ENCODE assay signal across 8 cellular contexts in the genomic region with DNA sequence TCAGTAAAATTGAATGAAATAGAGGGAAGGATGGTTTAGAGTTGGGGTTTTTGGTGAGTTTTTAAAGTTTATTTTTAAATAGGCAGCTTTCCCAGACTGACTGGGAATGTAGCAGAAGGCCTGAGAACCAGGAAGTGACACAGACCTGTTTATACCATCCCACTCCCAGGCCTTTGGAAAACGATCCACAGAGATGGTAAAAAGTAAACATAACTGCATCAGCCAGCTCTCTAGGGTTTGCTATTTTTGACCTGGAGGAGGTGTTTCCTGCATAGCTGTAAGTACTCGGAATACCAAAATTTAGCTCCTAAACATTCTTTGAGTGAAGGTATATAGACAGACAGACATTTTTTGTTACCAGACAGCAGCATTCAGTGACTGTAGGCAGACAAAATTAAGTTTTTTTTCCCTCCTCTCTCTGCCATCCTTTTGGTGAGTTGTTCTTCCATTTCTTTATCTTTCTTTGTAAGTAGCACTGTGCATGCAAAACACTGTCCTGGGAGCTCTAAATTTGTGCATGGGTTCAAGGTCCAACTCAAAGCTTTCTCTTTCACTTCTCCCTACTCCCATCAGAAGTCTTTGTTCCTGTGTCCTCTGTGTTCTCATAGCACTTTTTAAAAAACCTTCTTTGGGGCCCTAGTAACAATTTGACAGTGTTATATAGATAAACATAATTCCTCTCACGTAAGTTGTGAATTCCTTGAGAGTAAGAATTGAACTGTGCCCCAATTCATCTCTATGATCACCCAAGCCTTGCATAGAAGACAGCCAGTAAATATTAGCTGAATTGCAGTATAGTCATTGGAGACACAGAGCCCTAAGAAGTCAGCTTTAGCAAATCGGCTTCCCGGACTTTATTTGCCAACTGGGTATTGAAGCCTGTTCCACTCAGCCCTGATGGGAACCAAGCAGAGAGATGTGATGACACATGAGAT. TPM values are rescaled to one million over a fixed set of nuclear protein-coding genes. Genes with fewer than 3 reads are reported as not detected.
DNase-seq lines count a peak whose midpoint lies in the region; ATAC-seq and TF ChIP-seq lines count a peak whose summit lies in the region.

No MANE protein-coding gene starts in this region.

- no TSS peak for BruUV-seq in Caco-2 (replicated peaks; lab: Mats Ljungman, UMichigan)

- H3K36me3 Mint-ChIP-seq in Caco-2 (ENCODE audit: insufficient read depth, unreplicated experiment): no peaks in the 10 kb centered on the region

- H3K4me1 ChIP-seq in Caco-2 (peaks cover 71% of the 10 kb centered on the region), parathyroid adenoma (peaks cover 18% of the 10 kb centered on the region)

- intact Hi-C loops in Caco-2 (cut with micrococcal nuclease; ENCODE audit: unreplicated experiment): loop anchor here (2.0 kb wide), 1 partner anchor 16 kb away; no protein-coding TSS in a partner anchor

- no peaks in the 10 kb centered on the region for H3K27me3 ChIP-seq in Caco-2 (replicated peaks; ENCODE audit: control insufficient read depth, insufficient read depth, low read length)
- H3K27me3 ChIP-seq in parathyroid adenoma (ENCODE audit: control insufficient read depth, insufficient read depth, low read length): no peaks in the 10 kb centered on the region

- H3K27ac Mint-ChIP-seq in Caco-2 (ENCODE audit: unreplicated experiment): peak overlapping the region; percentile 64

- POLR2A ChIA-PET in Caco-2 (lab: Charles Lee): interaction anchor here (0.6 kb wide), 1 partner anchor 1045 kb away, joined by 4 read pairs; no protein-coding TSS in a partner anchor

- H3K79me2 ChIP-seq in parathyroid adenoma: peaks cover 61% of the 10 kb centered on the region

- CTCF ChIA-PET in Caco-2 (lab: Charles Lee): interaction anchor here (0.8 to 1.5 kb wide), 5 partner anchors 9 to 69 kb away, joined by 3 to 6 read pairs (median 3); no protein-coding TSS in a partner anchor

- no peaks in the 10 kb centered on the region for H3K9me3 Mint-ChIP-seq in Caco-2 (ENCODE audit: unreplicated experiment)

- H3K4me2 ChIP-seq in parathyroid adenoma (ENCODE audit: low read length): peak overlapping the region; percentile 27

- H3K4me1 Mint-ChIP-seq in Caco-2 (ENCODE audit: low read depth, unreplicated experiment): peaks cover 36% of the 10 kb centered on the region

- H3K9ac ChIP-seq in parathyroid adenoma: no peak overlapping the region

- no peaks in the 10 kb centered on the region for H3K27me3 Mint-ChIP-seq in Caco-2 (ENCODE audit: insufficient read depth, unreplicated experiment)

- H3K4me3 ChIP-seq in Caco-2 (ENCODE audit: low read depth, low read length): peak overlapping the region; percentile 9; the same call in 1 of the 2 replicates
- no peak overlapping the region for H3K4me3 ChIP-seq in parathyroid adenoma (ENCODE audit: low read depth, low read length)

- peak overlapping the region; percentile 55 for H3K4me3 Mint-ChIP-seq in Caco-2 (ENCODE audit: unreplicated experiment)

- no peak overlapping the region for H2AFZ ChIP-seq in parathyroid adenoma

- peak; percentile 48 for ATAC-seq in GM21515 (IDR thresholded peaks at IDR 0.05; ENCODE audit: unreplicated experiment)

- H3K36me3 ChIP-seq in Caco-2 (ENCODE audit: control insufficient read depth, insufficient read depth, low read length) (no peaks in the 10 kb centered on the region), parathyroid adenoma (ENCODE audit: control insufficient read depth, insufficient read depth, low read length) (no peaks in the 10 kb centered on the region)

- H3K9me3 ChIP-seq in Caco-2 (no peaks in the 10 kb centered on the region), parathyroid adenoma (ENCODE audit: control insufficient read depth, low read length) (no peaks in the 10 kb centered on the region)

- DNase-seq in Caco-2: peak in 1 of 2 experiments; percentile 42
- peak; percentile 44 for DNase-seq in NCI-H748 treated with DMSO at 0.1 percent for 48 hours (lab: John Stamatoyannopoulos, UW)
- DNase-seq in epithelial cell of prostate (ENCODE audit: low read depth, low spot score): no peak
- no peak for DNase-seq in dedifferentiated amniotic fluid mesenchymal stem cell (ENCODE audit: extremely low spot score)
- DNase-seq in stimulated activated CD4-positive, alpha-beta T cell treated with anti-CD3 and anti-CD28 coated beads, Interleukin-4, amount 100 ng/mL, for 1 hour: no peak
- no peak for DNase-seq in NCI-H524 treated with DMSO at 0.1 percent for 48 hours (lab: John Stamatoyannopoulos, UW)

- TF ChIP-seq CTCF in Caco-2 (IDR thresholded peaks at IDR 0.05; ENCODE audit: insufficient read depth in 1 of 2, low read depth in 1 of 2, low read length in 1 of 2, severe bottlenecking in 1 of 2, unreplicated experiment in 1 of 2) (no peak), parathyroid adenoma (IDR thresholded peaks at IDR 0.05) (no peak)

- peak overlapping the region; percentile 62 for H3K27ac ChIP-seq in epithelial cell of prostate
- H3K27ac ChIP-seq in parathyroid adenoma: peak overlapping the region; percentile 38

RNA-seq across cellular contexts. Expression of a gene that starts 37.4 kb away (rescaled TPM):
- 16.6 and 21.5 TPM in 2 replicates for total RNA-seq in Caco-2 (2022)
